Comparison of ENCODE assay signal across 1 cellular context in the genomic region with DNA sequence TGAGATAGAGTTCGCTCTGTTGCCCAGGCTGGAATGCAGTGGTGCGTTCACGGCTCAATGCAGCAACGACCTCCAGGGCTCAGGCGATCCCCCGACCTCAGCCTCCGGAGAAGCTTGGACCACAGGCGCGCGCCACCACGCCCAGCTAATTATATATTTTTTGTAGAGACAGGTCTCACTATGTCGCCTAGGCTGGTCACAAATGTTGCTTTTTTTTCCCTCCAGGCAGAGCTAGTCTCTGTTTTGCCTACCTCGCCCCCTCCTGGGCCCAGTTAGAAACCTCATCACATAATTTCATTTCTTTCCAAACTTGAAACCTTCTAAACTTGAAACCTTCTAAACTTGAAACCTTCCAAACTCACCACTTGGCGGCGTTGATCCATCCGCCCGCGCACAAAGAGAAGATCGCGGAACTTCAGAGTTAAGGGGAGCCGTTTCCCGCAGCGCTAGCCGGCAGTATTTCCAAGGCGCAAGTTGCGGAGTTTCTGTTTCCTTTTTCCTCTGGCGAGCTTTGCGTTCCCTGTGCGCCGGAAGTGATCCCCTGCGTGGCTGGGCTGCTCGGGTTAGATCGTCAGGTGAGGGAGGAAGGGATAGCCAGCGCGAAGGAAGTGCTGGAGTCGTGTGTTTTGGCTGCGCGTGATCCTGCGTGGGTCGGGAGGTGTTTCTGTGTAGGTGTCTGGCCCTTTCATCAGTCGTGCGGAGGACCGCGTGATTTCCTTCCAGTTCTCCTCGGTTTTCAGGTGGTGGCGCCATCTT.
A peak's percentile ranks its signal among the peaks of the same experiment; 100 is the strongest.
TF ChIP-seq lines count a peak whose summit lies in the region.

TSS of gene SSBP1 (plus strand) at position 523 of the 756 bp plus-strand sequence. CDS start 809 bp downstream, outside the sequence.

TF ChIP-seq in HEK293, 187 proteins besides CTCF, POLR2A, EP300 and RAD21 (continued from another document and continues in another):
- TF ChIP-seq, protein P1, sequence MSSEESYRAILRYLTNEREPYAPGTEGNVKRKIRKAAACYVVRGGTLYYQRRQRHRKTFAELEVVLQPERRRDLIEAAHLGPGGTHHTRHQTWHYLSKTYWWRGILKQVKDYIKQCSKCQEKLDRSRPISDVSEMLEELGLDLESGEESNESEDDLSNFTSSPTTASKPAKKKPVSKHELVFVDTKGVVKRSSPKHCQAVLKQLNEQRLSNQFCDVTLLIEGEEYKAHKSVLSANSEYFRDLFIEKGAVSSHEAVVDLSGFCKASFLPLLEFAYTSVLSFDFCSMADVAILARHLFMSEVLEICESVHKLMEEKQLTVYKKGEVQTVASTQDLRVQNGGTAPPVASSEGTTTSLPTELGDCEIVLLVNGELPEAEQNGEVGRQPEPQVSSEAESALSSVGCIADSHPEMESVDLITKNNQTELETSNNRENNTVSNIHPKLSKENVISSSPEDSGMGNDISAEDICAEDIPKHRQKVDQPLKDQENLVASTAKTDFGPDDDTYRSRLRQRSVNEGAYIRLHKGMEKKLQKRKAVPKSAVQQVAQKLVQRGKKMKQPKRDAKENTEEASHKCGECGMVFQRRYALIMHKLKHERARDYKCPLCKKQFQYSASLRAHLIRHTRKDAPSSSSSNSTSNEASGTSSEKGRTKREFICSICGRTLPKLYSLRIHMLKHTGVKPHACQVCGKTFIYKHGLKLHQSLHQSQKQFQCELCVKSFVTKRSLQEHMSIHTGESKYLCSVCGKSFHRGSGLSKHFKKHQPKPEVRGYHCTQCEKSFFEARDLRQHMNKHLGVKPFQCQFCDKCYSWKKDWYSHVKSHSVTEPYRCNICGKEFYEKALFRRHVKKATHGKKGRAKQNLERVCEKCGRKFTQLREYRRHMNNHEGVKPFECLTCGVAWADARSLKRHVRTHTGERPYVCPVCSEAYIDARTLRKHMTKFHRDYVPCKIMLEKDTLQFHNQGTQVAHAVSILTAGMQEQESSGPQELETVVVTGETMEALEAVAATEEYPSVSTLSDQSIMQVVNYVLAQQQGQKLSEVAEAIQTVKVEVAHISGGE (tag by site-specific recombination; conservative IDR thresholded peaks at IDR 0.05; ENCODE audit: low read depth): peak; percentile 99
- peak; percentile 29; the same call in 1 of the 2 replicates for TF ChIP-seq REST (tag by site-specific recombination; IDR thresholded peaks at IDR 0.05)
- TF ChIP-seq, protein P2, sequence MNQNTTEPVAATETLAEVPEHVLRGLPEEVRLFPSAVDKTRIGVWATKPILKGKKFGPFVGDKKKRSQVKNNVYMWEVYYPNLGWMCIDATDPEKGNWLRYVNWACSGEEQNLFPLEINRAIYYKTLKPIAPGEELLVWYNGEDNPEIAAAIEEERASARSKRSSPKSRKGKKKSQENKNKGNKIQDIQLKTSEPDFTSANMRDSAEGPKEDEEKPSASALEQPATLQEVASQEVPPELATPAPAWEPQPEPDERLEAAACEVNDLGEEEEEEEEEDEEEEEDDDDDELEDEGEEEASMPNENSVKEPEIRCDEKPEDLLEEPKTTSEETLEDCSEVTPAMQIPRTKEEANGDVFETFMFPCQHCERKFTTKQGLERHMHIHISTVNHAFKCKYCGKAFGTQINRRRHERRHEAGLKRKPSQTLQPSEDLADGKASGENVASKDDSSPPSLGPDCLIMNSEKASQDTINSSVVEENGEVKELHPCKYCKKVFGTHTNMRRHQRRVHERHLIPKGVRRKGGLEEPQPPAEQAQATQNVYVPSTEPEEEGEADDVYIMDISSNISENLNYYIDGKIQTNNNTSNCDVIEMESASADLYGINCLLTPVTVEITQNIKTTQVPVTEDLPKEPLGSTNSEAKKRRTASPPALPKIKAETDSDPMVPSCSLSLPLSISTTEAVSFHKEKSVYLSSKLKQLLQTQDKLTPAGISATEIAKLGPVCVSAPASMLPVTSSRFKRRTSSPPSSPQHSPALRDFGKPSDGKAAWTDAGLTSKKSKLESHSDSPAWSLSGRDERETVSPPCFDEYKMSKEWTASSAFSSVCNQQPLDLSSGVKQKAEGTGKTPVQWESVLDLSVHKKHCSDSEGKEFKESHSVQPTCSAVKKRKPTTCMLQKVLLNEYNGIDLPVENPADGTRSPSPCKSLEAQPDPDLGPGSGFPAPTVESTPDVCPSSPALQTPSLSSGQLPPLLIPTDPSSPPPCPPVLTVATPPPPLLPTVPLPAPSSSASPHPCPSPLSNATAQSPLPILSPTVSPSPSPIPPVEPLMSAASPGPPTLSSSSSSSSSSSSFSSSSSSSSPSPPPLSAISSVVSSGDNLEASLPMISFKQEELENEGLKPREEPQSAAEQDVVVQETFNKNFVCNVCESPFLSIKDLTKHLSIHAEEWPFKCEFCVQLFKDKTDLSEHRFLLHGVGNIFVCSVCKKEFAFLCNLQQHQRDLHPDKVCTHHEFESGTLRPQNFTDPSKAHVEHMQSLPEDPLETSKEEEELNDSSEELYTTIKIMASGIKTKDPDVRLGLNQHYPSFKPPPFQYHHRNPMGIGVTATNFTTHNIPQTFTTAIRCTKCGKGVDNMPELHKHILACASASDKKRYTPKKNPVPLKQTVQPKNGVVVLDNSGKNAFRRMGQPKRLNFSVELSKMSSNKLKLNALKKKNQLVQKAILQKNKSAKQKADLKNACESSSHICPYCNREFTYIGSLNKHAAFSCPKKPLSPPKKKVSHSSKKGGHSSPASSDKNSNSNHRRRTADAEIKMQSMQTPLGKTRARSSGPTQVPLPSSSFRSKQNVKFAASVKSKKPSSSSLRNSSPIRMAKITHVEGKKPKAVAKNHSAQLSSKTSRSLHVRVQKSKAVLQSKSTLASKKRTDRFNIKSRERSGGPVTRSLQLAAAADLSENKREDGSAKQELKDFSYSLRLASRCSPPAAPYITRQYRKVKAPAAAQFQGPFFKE (tag by site-specific recombination; IDR thresholded peaks at IDR 0.05; ENCODE audit: borderline replicate concordance): no peak
- no peak for TF ChIP-seq ZNF37A (tag by site-specific recombination; IDR thresholded peaks at IDR 0.05)
- TF ChIP-seq, protein P3, sequence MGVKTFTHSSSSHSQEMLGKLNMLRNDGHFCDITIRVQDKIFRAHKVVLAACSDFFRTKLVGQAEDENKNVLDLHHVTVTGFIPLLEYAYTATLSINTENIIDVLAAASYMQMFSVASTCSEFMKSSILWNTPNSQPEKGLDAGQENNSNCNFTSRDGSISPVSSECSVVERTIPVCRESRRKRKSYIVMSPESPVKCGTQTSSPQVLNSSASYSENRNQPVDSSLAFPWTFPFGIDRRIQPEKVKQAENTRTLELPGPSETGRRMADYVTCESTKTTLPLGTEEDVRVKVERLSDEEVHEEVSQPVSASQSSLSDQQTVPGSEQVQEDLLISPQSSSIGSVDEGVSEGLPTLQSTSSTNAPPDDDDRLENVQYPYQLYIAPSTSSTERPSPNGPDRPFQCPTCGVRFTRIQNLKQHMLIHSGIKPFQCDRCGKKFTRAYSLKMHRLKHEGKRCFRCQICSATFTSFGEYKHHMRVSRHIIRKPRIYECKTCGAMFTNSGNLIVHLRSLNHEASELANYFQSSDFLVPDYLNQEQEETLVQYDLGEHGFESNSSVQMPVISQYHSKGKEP (tag by site-specific recombination; IDR thresholded peaks at IDR 0.05): peak; percentile 83
- peak; percentile 81 for TF ChIP-seq ZNF610 (tag by site-specific recombination; IDR thresholded peaks at IDR 0.05; ENCODE audit: borderline replicate concordance)
- TF ChIP-seq, protein P4, sequence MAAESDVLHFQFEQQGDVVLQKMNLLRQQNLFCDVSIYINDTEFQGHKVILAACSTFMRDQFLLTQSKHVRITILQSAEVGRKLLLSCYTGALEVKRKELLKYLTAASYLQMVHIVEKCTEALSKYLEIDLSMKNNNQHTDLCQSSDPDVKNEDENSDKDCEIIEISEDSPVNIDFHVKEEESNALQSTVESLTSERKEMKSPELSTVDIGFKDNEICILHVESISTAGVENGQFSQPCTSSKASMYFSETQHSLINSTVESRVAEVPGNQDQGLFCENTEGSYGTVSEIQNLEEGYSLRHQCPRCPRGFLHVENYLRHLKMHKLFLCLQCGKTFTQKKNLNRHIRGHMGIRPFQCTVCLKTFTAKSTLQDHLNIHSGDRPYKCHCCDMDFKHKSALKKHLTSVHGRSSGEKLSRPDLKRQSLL (tag by site-specific recombination; IDR thresholded peaks at IDR 0.05): peak; percentile 36; the same call in 1 of the 2 replicates
- TF ChIP-seq ZNF174 (tag by site-specific recombination; IDR thresholded peaks at IDR 0.05): no peak
- no peak for TF ChIP-seq ZNF555 (tag by site-specific recombination; conservative IDR thresholded peaks at IDR 0.05)
- no peak for TF ChIP-seq ZNF596 (tag by site-specific recombination; IDR thresholded peaks at IDR 0.05)
- no peak for TF ChIP-seq BCL11B (tag by site-specific recombination; IDR thresholded peaks at IDR 0.05; ENCODE audit: low read depth)
- no peak for TF ChIP-seq ZNF292 (tag by site-specific recombination; IDR thresholded peaks at IDR 0.05; ENCODE audit: borderline replicate concordance, low read depth)
- peak; percentile 56; the same call in 1 of the 2 replicates for TF ChIP-seq ZBTB8A (tag by site-specific recombination; IDR thresholded peaks at IDR 0.05)
- TF ChIP-seq OVOL3 (tag by site-specific recombination; IDR thresholded peaks at IDR 0.05): peak; percentile 83; the same call in 1 of the 2 replicates
- peak; percentile 95 for TF ChIP-seq REPIN1 (tag by site-specific recombination; IDR thresholded peaks at IDR 0.05; ENCODE audit: low read depth)
- no peak for TF ChIP-seq ZNF426 (tag by site-specific recombination; IDR thresholded peaks at IDR 0.05)
- TF ChIP-seq ZNF155 (tag by site-specific recombination; IDR thresholded peaks at IDR 0.05): no peak
- no peak for TF ChIP-seq ZNF776 (tag by site-specific recombination; IDR thresholded peaks at IDR 0.05; ENCODE audit: borderline replicate concordance)
- TF ChIP-seq ZNF423 (tag by site-specific recombination; IDR thresholded peaks at IDR 0.05): no peak
- TF ChIP-seq ZBTB21 (tag by site-specific recombination; IDR thresholded peaks at IDR 0.05): peak; percentile 75
- no peak for TF ChIP-seq ZNF133 (tag by site-specific recombination; IDR thresholded peaks at IDR 0.05)
- peak; percentile 89 for TF ChIP-seq ZNF184 (tag by site-specific recombination; IDR thresholded peaks at IDR 0.05)
- TF ChIP-seq ZNF707 (tag by site-specific recombination; IDR thresholded peaks at IDR 0.05): no peak
- peak; percentile 98 for TF ChIP-seq TRIM28 (IDR thresholded peaks at IDR 0.05; ENCODE audit: borderline replicate concordance, low read length)
- peak; percentile 90 for TF ChIP-seq IKZF3 (tag by site-specific recombination; IDR thresholded peaks at IDR 0.05)
- TF ChIP-seq ZNF544 (tag by site-specific recombination; IDR thresholded peaks at IDR 0.05): no peak
- TF ChIP-seq ZNF16 (tag by site-specific recombination; IDR thresholded peaks at IDR 0.05; ENCODE audit: low read depth): no peak
- TF ChIP-seq ZNF521 (tag by site-specific recombination; IDR thresholded peaks at IDR 0.05): no peak
- TF ChIP-seq ZNF266 (tag by site-specific recombination; IDR thresholded peaks at IDR 0.05; ENCODE audit: low read depth): no peak
- TF ChIP-seq ZBTB20 (tag by site-specific recombination; IDR thresholded peaks at IDR 0.05): peak; percentile 54; the same call in 1 of the 2 replicates
- no peak for TF ChIP-seq ZNF114 (tag by site-specific recombination; IDR thresholded peaks at IDR 0.05)
- no peak for TF ChIP-seq ZNF280D (tag by site-specific recombination; IDR thresholded peaks at IDR 0.05)
- 0 out of 2 replicates have a peak, but pooled peaks have one; percentile 2 for TF ChIP-seq ZNF341 (tag by site-specific recombination; IDR thresholded peaks at IDR 0.05; ENCODE audit: low read depth)
- peak; percentile 93 for TF ChIP-seq KLF17 (tag by site-specific recombination; IDR thresholded peaks at IDR 0.05)
- no peak for TF ChIP-seq ZNF302 (tag by site-specific recombination; IDR thresholded peaks at IDR 0.05; ENCODE audit: low read depth)
- TF ChIP-seq KLF8 (tag by site-specific recombination; IDR thresholded peaks at IDR 0.05): peak; percentile 94
